8 cellular contexts compared by ENCODE assay signal in the genomic region with DNA sequence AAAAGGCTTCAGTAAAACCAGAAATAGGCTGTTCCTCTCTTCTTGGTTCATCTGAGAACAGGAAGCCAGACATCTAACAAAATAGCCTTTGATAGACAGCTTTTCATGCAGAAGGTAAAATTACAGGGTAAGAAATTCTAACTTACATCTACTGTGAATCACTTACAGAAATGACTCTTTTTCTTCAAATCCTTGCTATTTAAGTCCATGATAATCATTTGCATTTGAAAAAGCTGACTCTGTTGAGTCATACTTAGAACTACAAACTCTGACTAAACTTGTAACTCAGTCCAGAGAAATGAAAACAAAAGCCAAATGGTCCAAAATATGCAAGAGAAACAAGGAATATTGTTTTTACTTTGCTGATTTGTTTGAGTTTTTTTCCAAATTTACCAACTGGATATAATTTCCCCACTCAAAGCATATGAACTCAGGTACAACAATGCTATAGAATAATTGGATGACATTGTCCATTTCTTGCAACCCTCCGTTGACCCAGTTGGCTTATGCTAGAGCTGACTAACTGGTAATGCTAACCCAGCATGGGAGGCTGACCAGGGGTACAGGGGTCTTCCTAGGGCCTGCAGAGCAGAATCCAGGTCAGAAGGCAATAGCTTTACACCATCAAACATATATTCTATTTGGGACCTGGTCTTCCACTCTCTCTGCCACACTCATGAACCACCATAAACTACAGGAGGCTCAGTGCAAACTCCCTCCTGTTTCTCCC. TPM values are rescaled to one million over a fixed set of nuclear protein-coding genes. Genes with fewer than 3 reads are reported as not detected.
DNase-seq lines count a peak whose midpoint lies in the region; ATAC-seq lines count a peak whose summit lies in the region.

No MANE protein-coding gene starts in this region.

- CTCF ChIA-PET in activated CD8-positive, alpha-beta memory T cell treated with anti-CD3 and anti-CD28 coated beads, Interleukin-2, amount 10 ng/mL, durations not matched to agents 7 days and 5 days (lab: Charles Lee) = interaction anchor here (1.0 to 5.4 kb wide), 18 partner anchors 9 to 720 kb away, joined by 3 to 46 read pairs (median 5); partner anchors contain the start of genes ATIC and XRCC5

- intact Hi-C loops in left ventricle myocardium superior (cut with micrococcal nuclease) = no loop called here

- H3K27ac Mint-ChIP-seq in activated CD8-positive, alpha-beta memory T cell treated with anti-CD3 and anti-CD28 coated beads, Interleukin-2, amount 10 ng/mL, durations not matched to agents 7 days and 5 days = peak overlapping the region; percentile 97
- H3K27ac Mint-ChIP-seq in T-helper 2 cell treated with Interferon-gamma antibody and Interleukin-4, amounts not matched to agents 5 μg/mL and 100 μg/mL, for 36 hours = peak overlapping the region; percentile 83
- peak overlapping the region; percentile 44 for H3K27ac Mint-ChIP-seq in stimulated activated naive B cell treated with anti-CD40 and anti-IgM and Interleukin-4, amounts not matched to agents 10 μg/mL and 1 μg/mL and 100 μg/mL, for 72 hours

- peaks cover 15% of the 10 kb centered on the region for H3K36me3 Mint-ChIP-seq in activated CD8-positive, alpha-beta memory T cell treated with anti-CD3 and anti-CD28 coated beads, Interleukin-2, amount 10 ng/mL, durations not matched to agents 7 days and 5 days
- peaks cover 19% of the 10 kb centered on the region for H3K36me3 Mint-ChIP-seq in T-helper 2 cell treated with Interferon-gamma antibody and Interleukin-4, amounts not matched to agents 5 μg/mL and 100 μg/mL, for 36 hours (ENCODE audit: low read depth)
- H3K36me3 Mint-ChIP-seq in stimulated activated naive B cell treated with anti-CD40 and anti-IgM and Interleukin-4, amounts not matched to agents 10 μg/mL and 1 μg/mL and 100 μg/mL, for 72 hours = peaks cover 12 to 13% of the 10 kb centered on the region in 2 donors

- H3K4me3 Mint-ChIP-seq in activated CD8-positive, alpha-beta memory T cell treated with anti-CD3 and anti-CD28 coated beads, Interleukin-2, amount 10 ng/mL, durations not matched to agents 7 days and 5 days = peak overlapping the region; percentile 53
- peak overlapping the region; percentile 20 for H3K4me3 Mint-ChIP-seq in T-helper 2 cell treated with Interferon-gamma antibody and Interleukin-4, amounts not matched to agents 5 μg/mL and 100 μg/mL, for 36 hours
- H3K4me3 Mint-ChIP-seq in stimulated activated naive B cell treated with anti-CD40 and anti-IgM and Interleukin-4, amounts not matched to agents 10 μg/mL and 1 μg/mL and 100 μg/mL, for 72 hours = peak overlapping the region in 1 of 2 donors; percentile 50

- H3K4me1 Mint-ChIP-seq in activated CD8-positive, alpha-beta memory T cell treated with anti-CD3 and anti-CD28 coated beads, Interleukin-2, amount 10 ng/mL, durations not matched to agents 7 days and 5 days = peaks cover 50% of the 10 kb centered on the region
- H3K4me1 Mint-ChIP-seq in T-helper 2 cell treated with Interferon-gamma antibody and Interleukin-4, amounts not matched to agents 5 μg/mL and 100 μg/mL, for 36 hours (ENCODE audit: low read depth) = peaks cover 27% of the 10 kb centered on the region
- peaks cover 22 to 27% of the 10 kb centered on the region in 2 donors for H3K4me1 Mint-ChIP-seq in stimulated activated naive B cell treated with anti-CD40 and anti-IgM and Interleukin-4, amounts not matched to agents 10 μg/mL and 1 μg/mL and 100 μg/mL, for 72 hours

- no peak for DNase-seq in activated CD8-positive, alpha-beta memory T cell treated with anti-CD3 and anti-CD28 coated beads, Interleukin-2, amount 10 ng/mL, durations not matched to agents 7 days and 5 days
- no peak for DNase-seq in activated CD8-positive, alpha-beta memory T cell treated with anti-CD3 and anti-CD28 coated beads, Interleukin-2, amount 50 U/mL, for 48 hours
- DNase-seq in T-helper 2 cell treated with Interferon-gamma antibody and Interleukin-4, amounts not matched to agents 5 μg/mL and 100 μg/mL, for 36 hours (ENCODE audit: low spot score) = no peak
- DNase-seq in stimulated activated naive B cell treated with anti-CD40 and anti-IgM and Interleukin-4, amounts not matched to agents 10 μg/mL and 1 μg/mL and 100 μg/mL, for 72 hours = no peak
- DNase-seq in CD1c-positive myeloid dendritic cell (ENCODE audit: extremely low spot score) (no peak), left ventricle myocardium superior (no peak), SKM-1 (lab: John Stamatoyannopoulos, UW; ENCODE audit: unreplicated experiment) (no peak)

- no peaks in the 10 kb centered on the region for H3K9me3 Mint-ChIP-seq in activated CD8-positive, alpha-beta memory T cell treated with anti-CD3 and anti-CD28 coated beads, Interleukin-2, amount 10 ng/mL, durations not matched to agents 7 days and 5 days (ENCODE audit: low read depth)
- no peaks in the 10 kb centered on the region for H3K9me3 Mint-ChIP-seq in T-helper 2 cell treated with Interferon-gamma antibody and Interleukin-4, amounts not matched to agents 5 μg/mL and 100 μg/mL, for 36 hours
- H3K9me3 Mint-ChIP-seq in stimulated activated naive B cell treated with anti-CD40 and anti-IgM and Interleukin-4, amounts not matched to agents 10 μg/mL and 1 μg/mL and 100 μg/mL, for 72 hours = no peaks in the 10 kb centered on the region

- peak; percentile 78 for ATAC-seq in activated CD8-positive, alpha-beta memory T cell treated with anti-CD3 and anti-CD28 coated beads, Interleukin-2, amount 10 ng/mL, durations not matched to agents 7 days and 5 days
- ATAC-seq in HG02870 (IDR thresholded peaks at IDR 0.05; ENCODE audit: unreplicated experiment) (peak; percentile 76), left ventricle myocardium superior (no peak)
- ATAC-seq in stimulated activated naive B cell treated with anti-CD40 and anti-IgM and Interleukin-4, amounts not matched to agents 10 μg/mL and 1 μg/mL and 100 μg/mL, for 72 hours (replicated peaks) = peak; percentile 76 to 83

- H3K27me3 Mint-ChIP-seq in activated CD8-positive, alpha-beta memory T cell treated with anti-CD3 and anti-CD28 coated beads, Interleukin-2, amount 10 ng/mL, durations not matched to agents 7 days and 5 days = no peaks in the 10 kb centered on the region
- H3K27me3 Mint-ChIP-seq in T-helper 2 cell treated with Interferon-gamma antibody and Interleukin-4, amounts not matched to agents 5 μg/mL and 100 μg/mL, for 36 hours (ENCODE audit: low read depth) = no peaks in the 10 kb centered on the region
- no peaks in the 10 kb centered on the region for H3K27me3 Mint-ChIP-seq in stimulated activated naive B cell treated with anti-CD40 and anti-IgM and Interleukin-4, amounts not matched to agents 10 μg/mL and 1 μg/mL and 100 μg/mL, for 72 hours

RNA-seq across cellular contexts. Expression of gene MREG, which starts 18.8 kb away (rescaled TPM):
- 10 to 100 TPM; 16.2 to 26.7 TPM for total RNA-seq in activated CD8-positive, alpha-beta memory T cell treated with anti-CD3 and anti-CD28 coated beads, Interleukin-2, amount 10 ng/mL, durations not matched to agents 7 days and 5 days
- total RNA-seq in left ventricle myocardium superior = 0.84 TPM

RNA-seq across cellular contexts. Expression of gene PECR, which starts 49.5 kb away (rescaled TPM):
- total RNA-seq in activated CD8-positive, alpha-beta memory T cell treated with anti-CD3 and anti-CD28 coated beads, Interleukin-2, amount 10 ng/mL, durations not matched to agents 7 days and 5 days = 10 to 100 TPM; 21.6 to 31.9 TPM
- total RNA-seq in left ventricle myocardium superior = 6.1 TPM

RNA-seq across cellular contexts. Expression of gene TMEM169, which starts 49.6 kb away (rescaled TPM):
- total RNA-seq in activated CD8-positive, alpha-beta memory T cell treated with anti-CD3 and anti-CD28 coated beads, Interleukin-2, amount 10 ng/mL, durations not matched to agents 7 days and 5 days = 1 to 10 TPM in 1 of 2 experiments, under 1 TPM in 1; 0.75 to 1.1 TPM
- total RNA-seq in left ventricle myocardium superior = 0.15 TPM

Comparison
In these comparisons a context has a peak if more than half of its experiments do, and no peak if none do; other contexts are left out.
1. H3K27ac Mint-ChIP-seq: peak in every context shown above with its lines; median percentile 97 in activated CD8-positive, alpha-beta memory T cell treated with anti-CD3 and anti-CD28 coated beads, Interleukin-2, amount 10 ng/mL, durations not matched to agents 7 days and 5 days; 83 in T-helper 2 cell treated with Interferon-gamma antibody and Interleukin-4, amounts not matched to agents 5 μg/mL and 100 μg/mL, for 36 hours; 44 in stimulated activated naive B cell treated with anti-CD40 and anti-IgM and Interleukin-4, amounts not matched to agents 10 μg/mL and 1 μg/mL and 100 μg/mL, for 72 hours.